7 cellular contexts compared by ENCODE assay signal in the genomic region with DNA sequence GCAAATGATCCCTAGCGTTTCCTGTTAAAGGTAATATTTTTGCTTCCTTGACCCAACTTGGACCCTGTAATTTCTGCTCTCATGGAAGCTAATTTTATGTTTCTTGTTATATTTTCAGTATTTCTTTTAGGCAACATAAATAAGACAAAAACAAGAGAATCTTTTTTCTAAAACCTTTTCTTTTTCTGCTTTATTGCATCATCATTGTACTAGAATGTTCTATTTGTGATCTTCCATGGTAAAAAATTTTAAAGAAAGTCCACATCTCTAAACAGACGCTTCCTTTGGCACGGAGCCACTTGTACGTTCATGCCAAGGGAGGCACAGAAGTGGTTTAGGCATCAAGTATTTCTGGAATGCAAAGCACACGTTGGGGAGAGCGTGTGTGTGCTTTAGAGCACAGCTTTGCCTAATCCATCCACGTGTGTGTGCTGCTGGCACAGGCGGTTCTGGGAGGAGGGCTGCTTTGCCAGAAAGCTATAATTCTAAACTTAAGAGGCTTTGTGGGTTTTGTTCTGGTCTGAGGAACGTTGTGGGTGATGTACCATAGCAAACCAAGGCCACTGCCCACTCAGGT.
DNase-seq lines count a peak whose midpoint lies in the region; ATAC-seq and TF ChIP-seq lines count a peak whose summit lies in the region.

No MANE protein-coding gene starts in this region.

- H2AFZ ChIP-seq in hepatocyte = no peak overlapping the region

- H3K27ac ChIP-seq in hepatocyte = peak overlapping the region; percentile 81
- H3K27ac ChIP-seq in thyroid gland = peak overlapping the region; percentile 61 to 96 (median 82)

- H3K9ac ChIP-seq in adipocyte (ENCODE audit: low read length) = peak overlapping the region; percentile 73

- TF ChIP-seq POLR2A in thyroid gland (IDR thresholded peaks at IDR 0.05) = no peak

- no peaks in the 10 kb centered on the region for H4K20me1 ChIP-seq in hepatocyte (ENCODE audit: insufficient read depth, poor library complexity, severe bottlenecking)

- H3K27me3 ChIP-seq in adipocyte (replicated peaks; ENCODE audit: control insufficient read depth, insufficient read depth, low read length) (no peaks in the 10 kb centered on the region), hepatocyte (no peaks in the 10 kb centered on the region), thyroid gland (no peaks in the 10 kb centered on the region)

- DNase-seq in HT1080 (ENCODE audit: low read depth) (peak; percentile 87), adipocyte (ENCODE audit: low read depth) (peak; percentile 92), hepatocyte (ENCODE audit: low spot score) (peak; percentile 72), thyroid gland (peak; percentile 97 to 98), NCI-H526 treated with DMSO at 0.1 percent for 48 hours (lab: John Stamatoyannopoulos, UW) (no peak), NOMO-1 treated with dmso at 0.1 percent for 144 hours (lab: John Stamatoyannopoulos, UW; ENCODE audit: unreplicated experiment) (no peak)

- WGBS in hepatocyte (ENCODE audit: low lambda C conversion rate, missing lambda C conversion rate) = 45% methylated on average over 9 of the region's 9 CpGs
- WGBS in thyroid gland, 2 donors = 11 to 15% methylated on average over 9 of the region's 9 CpGs

- no peaks in the 10 kb centered on the region for H3K9me2 ChIP-seq in hepatocyte (replicated peaks; ENCODE audit: insufficient read depth)

- H3K9me3 ChIP-seq in adipocyte (ENCODE audit: control insufficient read depth, low read length) = no peaks in the 10 kb centered on the region
- H3K9me3 ChIP-seq in hepatocyte (ENCODE audit: low read depth) = no peaks in the 10 kb centered on the region
- no peaks in the 10 kb centered on the region for H3K9me3 ChIP-seq in thyroid gland

- H3K79me2 ChIP-seq in hepatocyte = no peaks in the 10 kb centered on the region

- intact Hi-C loops in thyroid gland (cut with DNase I) = no loop called here

- peak overlapping the region; percentile 10 for H3K4me2 ChIP-seq in hepatocyte

- H3K4me1 ChIP-seq in adipocyte (ENCODE audit: control insufficient read depth, insufficient read depth, low read length) (peaks cover 26% of the 10 kb centered on the region), hepatocyte (ENCODE audit: insufficient read depth) (no peaks in the 10 kb centered on the region), thyroid gland (peaks cover 47 to 68% of the 10 kb centered on the region in 2 donors)

- H3K4me3 ChIP-seq in adipocyte (ENCODE audit: low read length) (peak overlapping the region; percentile 6), hepatocyte (no peak overlapping the region), thyroid gland (replicated peaks in 1 of 3) (no peak overlapping the region)

- TF ChIP-seq CTCF in hepatocyte (IDR thresholded peaks at IDR 0.05; ENCODE audit: poor library complexity) = no peak
- no peak for TF ChIP-seq CTCF in thyroid gland (IDR thresholded peaks at IDR 0.05)

- peaks cover 3% of the 10 kb centered on the region for H3K36me3 ChIP-seq in adipocyte (ENCODE audit: control insufficient read depth, insufficient read depth, low read length, severe bottlenecking)
- no peaks in the 10 kb centered on the region for H3K36me3 ChIP-seq in hepatocyte (replicated peaks; ENCODE audit: insufficient read depth, low read depth)
- no peaks in the 10 kb centered on the region for H3K36me3 ChIP-seq in thyroid gland

- ATAC-seq in GM21381 (IDR thresholded peaks at IDR 0.05; ENCODE audit: unreplicated experiment) = no peak

Comparison
In these comparisons a context has a peak if more than half of its experiments do, and no peak if none do; other contexts are left out.
1. DNase-seq: peak in HT1080 (single experiment), adipocyte (single experiment), hepatocyte (single experiment) and thyroid gland (2 of 2); none in NCI-H526 treated with DMSO at 0.1 percent for 48 hours (single experiment) and NOMO-1 treated with dmso at 0.1 percent for 144 hours (single experiment).